30 cellular contexts compared by ENCODE assay signal in the genomic region with DNA sequence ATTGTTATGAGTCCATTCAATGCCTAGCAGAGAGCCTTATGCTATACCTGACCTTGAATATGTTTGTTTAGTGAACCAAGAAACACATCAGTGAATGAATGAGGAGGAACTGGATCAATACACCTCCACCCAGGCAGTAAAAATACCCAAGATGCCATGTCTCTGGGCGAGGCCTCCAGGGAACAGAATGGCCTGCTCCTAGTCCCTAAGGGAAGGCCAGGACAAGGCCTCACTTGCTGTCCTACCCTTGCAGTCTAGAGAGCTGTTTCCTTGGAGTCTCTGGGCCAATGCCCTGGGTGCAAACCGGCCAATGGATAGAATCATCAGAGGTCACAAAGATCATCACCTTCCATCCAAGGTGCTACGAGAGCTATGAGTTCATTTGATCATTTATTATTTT. TPM values are rescaled to one million over a fixed set of nuclear protein-coding genes. Genes with fewer than 3 reads are reported as not detected.
A peak's percentile ranks its signal among the peaks of the same experiment; 100 is the strongest.
DNase-seq lines count a peak whose midpoint lies in the region; ATAC-seq and TF ChIP-seq lines count a peak whose summit lies in the region.
"Had no signal": no experiment of that assay in that cellular context is flagged by ENCODE, and none has a peak within 500 bp of the region (broad histone marks: within the 10 kb centered on the region; RNA-seq: fewer than 3 reads in every experiment).

No MANE protein-coding gene starts in this region.

- ATAC-seq in stimulated activated naive CD8-positive, alpha-beta T cell treated with anti-CD3 and anti-CD28 coated beads, Interleukin-15, Interleukin-2, amounts not matched to agents 100 U/mL and 50 U/mL, for 24 hours, result no peak
- no peak for ATAC-seq in central memory CD8-positive, alpha-beta T cell (replicated peaks; ENCODE audit: extremely low read depth, poor library complexity, severe bottlenecking)
- ATAC-seq in psoas muscle, result no peak
- ATAC-seq in HG02981 (IDR thresholded peaks at IDR 0.05; ENCODE audit: unreplicated experiment), result no peak
- ATAC-seq: esophagus mucosa; left ventricle myocardium superior; stimulated activated naive CD8-positive, alpha-beta T cell treated with anti-CD3 and anti-CD28 coated beads, Interleukin-15, amount 100 ng/mL, for 72 hours had no signal

- no peak overlapping the region for H3K4me3 Mint-ChIP-seq in stimulated activated naive CD8-positive, alpha-beta T cell treated with anti-CD3 and anti-CD28 coated beads, Interleukin-15, Interleukin-2, amounts not matched to agents 100 ng/mL and 50 ng/mL, for 24 hours
- no peak overlapping the region for H3K4me3 Mint-ChIP-seq in central memory CD8-positive, alpha-beta T cell
- no peak overlapping the region for H3K4me3 Mint-ChIP-seq in osteocyte (ENCODE audit: unreplicated experiment)
- H3K4me3 Mint-ChIP-seq: activated T-helper 1 cell treated with anti-CD3 and anti-CD28 coated beads, Interleukin-12 subunit alpha, Interleukin-12 subunit beta, Interleukin-2, Interleukin-4 antibody, amounts not matched to agents 30 ng/mL and 10 ng/mL and 1 ng/mL, durations not matched to agents 14 hours and 24 hours and 36 hours; neural progenitor cell; stimulated activated naive CD8-positive, alpha-beta T cell treated with anti-CD3 and anti-CD28 coated beads, Interleukin-15, amount 100 ng/mL, for 72 hours had no signal

- intact Hi-C loops in psoas muscle (cut with DNase I), result loop anchor here in 1 of 2 donors (5.0 kb wide), 2 partner anchors 108 to 188 kb away; no protein-coding TSS in a partner anchor

- no peak for TF ChIP-seq CTCF in psoas muscle (IDR thresholded peaks at IDR 0.05)
- no peak for TF ChIP-seq CTCF in osteocyte (IDR thresholded peaks at IDR 0.05)

- no peaks in the 10 kb centered on the region for H3K27me3 Mint-ChIP-seq in stimulated activated naive CD8-positive, alpha-beta T cell treated with anti-CD3 and anti-CD28 coated beads, Interleukin-15, Interleukin-2, amounts not matched to agents 100 ng/mL and 50 ng/mL, for 24 hours
- H3K27me3 Mint-ChIP-seq in central memory CD8-positive, alpha-beta T cell, result no peaks in the 10 kb centered on the region
- no peaks in the 10 kb centered on the region for H3K27me3 Mint-ChIP-seq in osteocyte (ENCODE audit: unreplicated experiment)
- H3K27me3 Mint-ChIP-seq: stimulated activated naive CD8-positive, alpha-beta T cell treated with anti-CD3 and anti-CD28 coated beads, Interleukin-15, amount 100 ng/mL, for 72 hours had no signal

- H3K4me1 Mint-ChIP-seq in stimulated activated naive CD8-positive, alpha-beta T cell treated with anti-CD3 and anti-CD28 coated beads, Interleukin-15, Interleukin-2, amounts not matched to agents 100 ng/mL and 50 ng/mL, for 24 hours (ENCODE audit: low read depth), result peaks cover 53% of the 10 kb centered on the region
- peaks cover 24% of the 10 kb centered on the region for H3K4me1 Mint-ChIP-seq in central memory CD8-positive, alpha-beta T cell
- peaks cover 3% of the 10 kb centered on the region for H3K4me1 Mint-ChIP-seq in osteocyte (ENCODE audit: unreplicated experiment)
- H3K4me1 Mint-ChIP-seq: neural progenitor cell had no signal

- H3K4me1 ChIP-seq in psoas muscle, result peaks cover 27% of the 10 kb centered on the region
- H3K4me1 ChIP-seq: neural progenitor cell had no signal

- no peaks in the 10 kb centered on the region for H3K9me3 Mint-ChIP-seq in stimulated activated naive CD8-positive, alpha-beta T cell treated with anti-CD3 and anti-CD28 coated beads, Interleukin-15, Interleukin-2, amounts not matched to agents 100 ng/mL and 50 ng/mL, for 24 hours
- H3K9me3 Mint-ChIP-seq in central memory CD8-positive, alpha-beta T cell, result no peaks in the 10 kb centered on the region
- H3K9me3 Mint-ChIP-seq in osteocyte (ENCODE audit: unreplicated experiment), result no peaks in the 10 kb centered on the region
- H3K9me3 Mint-ChIP-seq: activated T-helper 1 cell treated with anti-CD3 and anti-CD28 coated beads, Interleukin-12 subunit alpha, Interleukin-12 subunit beta, Interleukin-2, Interleukin-4 antibody, amounts not matched to agents 30 ng/mL and 10 ng/mL and 1 ng/mL, durations not matched to agents 14 hours and 24 hours and 36 hours; neural progenitor cell; stimulated activated naive CD8-positive, alpha-beta T cell treated with anti-CD3 and anti-CD28 coated beads, Interleukin-15, amount 100 ng/mL, for 72 hours had no signal

- H3K27ac ChIP-seq in psoas muscle, result peak overlapping the region; percentile 5
- H3K27ac ChIP-seq: BLaER1, neural progenitor cell had no signal

- no peak overlapping the region for H3K4me3 ChIP-seq in psoas muscle
- H3K4me3 ChIP-seq: BLaER1, neural progenitor cell had no signal

- peaks cover 0 to 85% of the 10 kb centered on the region in 2 donors for H3K36me3 ChIP-seq in psoas muscle (ENCODE audit: insufficient read depth in 1 of 2, low read depth in 1 of 2)
- H3K36me3 ChIP-seq: neural progenitor cell had no signal

- peaks cover 79% of the 10 kb centered on the region for H3K36me3 Mint-ChIP-seq in stimulated activated naive CD8-positive, alpha-beta T cell treated with anti-CD3 and anti-CD28 coated beads, Interleukin-15, Interleukin-2, amounts not matched to agents 100 ng/mL and 50 ng/mL, for 24 hours (ENCODE audit: low read depth)
- H3K36me3 Mint-ChIP-seq in central memory CD8-positive, alpha-beta T cell (ENCODE audit: insufficient read depth), result peaks cover 70% of the 10 kb centered on the region
- H3K36me3 Mint-ChIP-seq in osteocyte (ENCODE audit: unreplicated experiment), result peaks cover 19% of the 10 kb centered on the region

- DNase-seq in stimulated activated naive CD8-positive, alpha-beta T cell treated with anti-CD3 and anti-CD28 coated beads, Interleukin-15, Interleukin-2, amounts not matched to agents 100 U/mL and 50 U/mL, for 24 hours, result no peak
- DNase-seq in central memory CD8-positive, alpha-beta T cell (ENCODE audit: low spot score in 2 of 2), result no peak
- DNase-seq in psoas muscle (no peak), osteocyte (ENCODE audit: extremely low spot score, unreplicated experiment) (no peak), NCI-H146 treated with DMSO at 0.1 percent for 48 hours (lab: John Stamatoyannopoulos, UW; ENCODE audit: unreplicated experiment) (no peak)
- DNase-seq in stimulated activated naive CD4-positive, alpha-beta T cell treated with Interleukin-2 at 50 U/mL for 16 hours (lab: John Stamatoyannopoulos, UW), result no peak
- DNase-seq: ACHN; activated CD4-positive, alpha-beta T cell treated with anti-CD3 and anti-CD28 coated beads for 1 hour; effector memory CD4-positive, alpha-beta T cell; foreskin melanocyte; H7; hypothalamus; Kasumi-1; left ventricle myocardium superior; NCI-H1048; NCI-H2029 treated with DMSO at 0.1 percent for 48 hours; NCI-H226; NCI-H774; SHP77; stimulated activated CD4-positive, alpha-beta T cell treated with anti-CD3 and anti-CD28 coated beads, Interleukin-2, amount 100 ng/mL, for 24 hours; stimulated activated naive CD8-positive, alpha-beta T cell treated with anti-CD3 and anti-CD28 coated beads, Interleukin-15, amount 100 ng/mL, for 72 hours; SW 1271; trophoblast cell had no signal

- peak overlapping the region; percentile 49 for H3K27ac Mint-ChIP-seq in stimulated activated naive CD8-positive, alpha-beta T cell treated with anti-CD3 and anti-CD28 coated beads, Interleukin-15, Interleukin-2, amounts not matched to agents 100 ng/mL and 50 ng/mL, for 24 hours
- H3K27ac Mint-ChIP-seq in central memory CD8-positive, alpha-beta T cell (ENCODE audit: low read depth), result peak overlapping the region; percentile 55
- no peak overlapping the region for H3K27ac Mint-ChIP-seq in osteocyte (ENCODE audit: unreplicated experiment)
- H3K27ac Mint-ChIP-seq: neural progenitor cell had no signal

- WGBS in psoas muscle, 3 donors, result 84 to 90% (median 85%) methylated on average over 3 of the region's 3 CpGs

- no peaks in the 10 kb centered on the region for H3K9me3 ChIP-seq in psoas muscle
- H3K9me3 ChIP-seq: BLaER1 had no signal

- no peaks in the 10 kb centered on the region for H3K27me3 ChIP-seq in psoas muscle (ENCODE audit: insufficient read depth in 3 of 3, low read length in 2 of 3)
- H3K27me3 ChIP-seq: BLaER1, neural progenitor cell had no signal

RNA-seq across cellular contexts. Expression of gene TNIP1, which starts 26.1 kb away (rescaled TPM):
- 100 to 1,000 TPM; 114 to 218 (median 149) TPM for total RNA-seq in psoas muscle
- 100 to 1,000 TPM in 2 of 3 donors, 10 to 100 TPM in 1; 55.5 to 167 (median 106) TPM for polyA plus RNA-seq in psoas muscle
- total RNA-seq in osteocyte, result 73.5 and 85.5 TPM in 2 replicates

RNA-seq across cellular contexts. Expression of gene GPX3, which starts 34.3 kb away (rescaled TPM):
- total RNA-seq in psoas muscle, result 100 to 1,000 TPM; 447 to 852 (median 690) TPM
- polyA plus RNA-seq in psoas muscle, result 100 to 1,000 TPM; 551 to 766 (median 552) TPM
- 1.1 and 1.3 TPM in 2 replicates for total RNA-seq in osteocyte
- total RNA-seq: activated CD8-positive, alpha-beta memory T cell treated with anti-CD3 and anti-CD28 coated beads for 36 hours; activated T-helper 1 cell treated with anti-CD3 and anti-CD28 coated beads, Interleukin-12 subunit alpha, Interleukin-12 subunit beta, Interleukin-2, Interleukin-4 antibody, amounts not matched to agents 30 ng/mL and 10 ng/mL and 1 ng/mL, durations not matched to agents 14 hours and 24 hours and 36 hours had no signal

Comparison
In these comparisons a context has a peak if more than half of its experiments do, and no peak if none do; other contexts are left out.
1. RNA of gene GPX3, which starts 34.3 kb away (total RNA-seq): 447 to 852 TPM in psoas muscle; 1.1 to 1.3 TPM in osteocyte; every median in the first group is over 100 times any median in the second.